In the genomic region with DNA sequence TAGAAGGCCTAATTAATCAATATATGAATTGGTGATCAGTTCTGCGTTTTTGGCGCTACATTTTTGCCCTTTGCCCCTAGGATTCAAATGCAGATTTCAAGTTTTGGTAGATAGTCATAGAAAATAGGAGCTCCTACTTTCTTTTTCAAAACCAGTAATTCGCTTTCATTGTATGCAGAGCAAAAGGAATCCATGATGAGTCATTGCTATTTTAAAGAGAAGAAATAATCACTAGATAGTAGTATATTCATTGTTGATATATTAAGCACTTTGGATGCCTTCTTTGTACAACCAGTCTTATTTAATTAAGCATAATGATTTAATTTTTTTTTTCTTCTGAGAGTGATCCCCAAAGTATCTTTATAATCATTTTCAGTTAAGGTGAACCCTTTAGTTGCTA, we compare ENCODE assay signal across 27 cellular contexts. TPM values are rescaled to one million over a fixed set of nuclear protein-coding genes. Genes with fewer than 3 reads are reported as not detected.
A peak's percentile ranks its signal among the peaks of the same experiment; 100 is the strongest.
DNase-seq lines count a peak whose midpoint lies in the region; ATAC-seq, FAIRE-seq and TF ChIP-seq lines count a peak whose summit lies in the region.
"Had no signal": no experiment of that assay in that cellular context is flagged by ENCODE, and none has a peak within 500 bp of the region (broad histone marks: within the 10 kb centered on the region; RNA-seq: fewer than 3 reads in every experiment).

No MANE protein-coding gene starts in this region.

- peaks cover 0 to 4% of the 10 kb centered on the region in 2 experiments; a peak in 2 of 4 replicates for H3K79me1 ChIP-seq in IMR-90 (ENCODE audit: low read depth in 1 of 2, low read length in 2 of 2)

- peaks cover 5% of the 10 kb centered on the region for H3K4me1 ChIP-seq in IMR-90 (ENCODE audit: control insufficient read depth, insufficient read depth, low read length)
- H3K4me1 ChIP-seq: BE2C had no signal

- no peak overlapping the region for H3K18ac ChIP-seq in IMR-90 (ENCODE audit: low read depth, low read length)

- no peak overlapping the region for H3K14ac ChIP-seq in IMR-90 (replicated peaks; ENCODE audit: low read depth, low read length)

- H2BK20ac ChIP-seq in IMR-90 (ENCODE audit: low read depth, low read length), result no peak overlapping the region

- H4K8ac ChIP-seq in IMR-90 (ENCODE audit: low read depth in 2 of 2, low read length in 2 of 2), result no peak overlapping the region

- POLR2A ChIA-PET in IMR-90 (lab: Charles Lee; ENCODE audit: unreplicated experiment), result interaction anchor here (0.5 kb wide), 1 partner anchor 666 kb away, joined by 4 read pairs; no protein-coding TSS in a partner anchor

- peak overlapping the region; percentile 80; the same call in 1 of the 2 replicates for H3K4me2 ChIP-seq in IMR-90 (ENCODE audit: low read depth, low read length)

- H2AFZ ChIP-seq in IMR-90 (replicated peaks; ENCODE audit: low read length, poor library complexity), result no peak overlapping the region

- no peaks in the 10 kb centered on the region for H3K9me3 ChIP-seq in IMR-90 (ENCODE audit: control insufficient read depth, insufficient read depth, low read length)
- H3K9me3 ChIP-seq: BE2C, MG63 had no signal

- TF ChIP-seq POLR2A in IMR-90 (IDR thresholded peaks at IDR 0.05; ENCODE audit: low read depth, low read length), result no peak

- no peak overlapping the region for H3K23ac ChIP-seq in IMR-90 (ENCODE audit: low read depth, low read length)

- intact Hi-C loops in IMR-90 (cut with micrococcal nuclease), result no loop called here

- H2AK9ac ChIP-seq in IMR-90 (replicated peaks; ENCODE audit: low read depth, low read length, poor library complexity), result no peak overlapping the region

- ATAC-seq in IMR-90 (ENCODE audit: low read depth), result peak; percentile 66
- no peak for ATAC-seq in HG03139 (IDR thresholded peaks at IDR 0.05; ENCODE audit: unreplicated experiment)
- ATAC-seq: GM12878, Panc1 had no signal

- no peaks in the 10 kb centered on the region for H3K9me1 ChIP-seq in IMR-90 (ENCODE audit: insufficient read depth, low read length)

- no peaks in the 10 kb centered on the region for H4K20me1 ChIP-seq in IMR-90 (ENCODE audit: insufficient read depth, low read length)

- no peak overlapping the region for H2BK5ac ChIP-seq in IMR-90 (ENCODE audit: low read depth, low read length, poor library complexity, severe bottlenecking)

- in situ Hi-C loops in IMR-90 (cut with MboI; ENCODE audit: low sequenced_read_pairs), result no loop called here

- TF ChIP-seq CTCF in IMR-90 (conservative IDR thresholded peaks at IDR 0.05; ENCODE audit: low read depth, low read length), result no peak
- TF ChIP-seq CTCF in bronchial epithelial cell (IDR thresholded peaks at IDR 0.05; ENCODE audit: insufficient read depth, low read length, severe bottlenecking), result no peak

- no peak overlapping the region for H3K4ac ChIP-seq in IMR-90 (ENCODE audit: low read depth, low read length)

- H3K9ac ChIP-seq in IMR-90 (ENCODE audit: low read depth, low read length), result no peak overlapping the region

- H3K27ac ChIP-seq in IMR-90 (ENCODE audit: insufficient read depth, low read length), result no peak overlapping the region
- H3K27ac ChIP-seq: HL-60, RWPE1 had no signal

- dilution Hi-C loops in IMR-90 (cut with HindIII; ENCODE audit: low sequenced_read_pairs, unreplicated experiment), result no loop called here

- no peaks in the 10 kb centered on the region for H3K36me3 ChIP-seq in IMR-90 (ENCODE audit: control insufficient read depth, insufficient read depth, low read length)
- H3K36me3 ChIP-seq in bronchial epithelial cell (ENCODE audit: control insufficient read depth, insufficient read depth, low read length), result no peaks in the 10 kb centered on the region
- H3K36me3 ChIP-seq: BE2C, MG63 had no signal

- no peak overlapping the region for H2BK15ac ChIP-seq in IMR-90 (ENCODE audit: low read depth, low read length)

- H3K56ac ChIP-seq in IMR-90 (ENCODE audit: extremely low read depth, insufficient read depth, low read length), result no peak overlapping the region

- no CpG with 5 or more reads among the region's 3 CpGs for WGBS in IMR-90 (ENCODE audit: extremely low coverage in 2 of 2, insufficient read length in 1 of 2), 2 experiments

- no peak overlapping the region for H3K4me3 ChIP-seq in IMR-90 (ENCODE audit: insufficient read depth, low read depth, low read length)
- H3K4me3 ChIP-seq in bronchial epithelial cell (ENCODE audit: low read depth, low read length), result no peak overlapping the region
- H3K4me3 ChIP-seq: GM12878, MG63 had no signal

- DNase-seq in DMS53 treated with DMSO at 0.1 percent for 48 hours (lab: John Stamatoyannopoulos, UW; ENCODE audit: unreplicated experiment) (peak; percentile 11), IMR-90 (peak; percentile 59), bronchial epithelial cell (ENCODE audit: low read depth) (peak; percentile 6), hepatic stellate cell (ENCODE audit: low spot score) (peak; percentile 3), NCI-H510A (lab: John Stamatoyannopoulos, UW) (no peak), LoVo (ENCODE audit: low spot score) (no peak)
- DNase-seq in stimulated activated CD4-positive, alpha-beta T cell treated with anti-CD3 and anti-CD28 coated beads, Interleukin-12 subunit alpha, Interleukin-12 subunit beta, amount 100 ng/mL, for 4 hours, result no peak
- DNase-seq: 8988T; ACHN; BE2C; CD8-positive, alpha-beta memory T cell; GDM1; HCEC 1CT; KBM-7; MG63; NCI-H1105 treated with DMSO at 0.1 percent for 48 hours; NCI-H146; NCI-H1930; NCI-H2107; NCI-H526; SHP77 had no signal

- BruUV-seq in IMR-90 (replicated peaks; lab: Mats Ljungman, UMichigan), result no TSS peak

- H2AK5ac ChIP-seq in IMR-90 (ENCODE audit: low read depth, low read length), result no peak overlapping the region

- H3K27me3 ChIP-seq in IMR-90 (ENCODE audit: control insufficient read depth, insufficient read depth, low read length) (no peaks in the 10 kb centered on the region), bronchial epithelial cell (ENCODE audit: control insufficient read depth, insufficient read depth, low read length) (no peaks in the 10 kb centered on the region)
- H3K27me3 ChIP-seq: BE2C, MG63 had no signal

- no peak overlapping the region for H2BK120ac ChIP-seq in IMR-90 (ENCODE audit: low read depth, low read length)

- no peak overlapping the region for H4K5ac ChIP-seq in IMR-90 (ENCODE audit: low read depth, low read length)

- no peak for TF ChIP-seq RAD21 in IMR-90 (IDR thresholded peaks at IDR 0.05; ENCODE audit: low read length)

- no peak overlapping the region for H4K91ac ChIP-seq in IMR-90 (ENCODE audit: insufficient read depth, low read depth, low read length)

- FAIRE-seq in bronchial epithelial cell (lab: Jason Lieb, UNC), result no peak
- FAIRE-seq: H1 had no signal

- CTCF ChIA-PET in IMR-90 (lab: Yijun Ruan, JAX), result no interaction called here

TF ChIP-seq in IMR-90, 13 proteins besides CTCF, POLR2A, EP300 and RAD21:
- TF ChIP-seq MAZ (IDR thresholded peaks at IDR 0.05; ENCODE audit: borderline replicate concordance, low read depth, low read length) (no peak), FOS (IDR thresholded peaks at IDR 0.05; ENCODE audit: low read depth, low read length) (peak; percentile 51; the same call in 1 of the 2 replicates), NFE2L2 (IDR thresholded peaks at IDR 0.05; ENCODE audit: low read depth, low read length) (no peak), MXI1 (IDR thresholded peaks at IDR 0.05; ENCODE audit: borderline replicate concordance, low read depth, low read length) (no peak), RCOR1 (IDR thresholded peaks at IDR 0.05; ENCODE audit: insufficient replicate concordance, low read length) (no peak), MAFK (IDR thresholded peaks at IDR 0.05; ENCODE audit: low read depth, low read length) (no peak)

RNA-seq across cellular contexts. Expression of a gene that starts 50.3 kb away (rescaled TPM):
- total RNA-seq in IMR-90 (2012; rRNA removed), result 18.6 and 22.5 TPM in 2 replicates
- 5.4 and 7.2 TPM in 2 replicates for polyA plus RNA-seq in IMR-90 (2012; rRNA removed)
- 1.7 and 3.9 TPM in 2 replicates for polyA plus RNA-seq in IMR-90 (2012; cell fraction: cytosol; rRNA removed)
- polyA plus RNA-seq in IMR-90 (2012; cell fraction: nucleus; rRNA removed; ENCODE audit: low replicate concordance), result 0.94 and 2.2 TPM in 2 replicates
- total RNA-seq in bronchial epithelial cell, result 11.3 and 13.3 TPM in 2 replicates

Comparison
In these comparisons a context has a peak if more than half of its experiments do, and no peak if none do; other contexts are left out.
1. DNase-seq: peak in DMS53 treated with DMSO at 0.1 percent for 48 hours (single experiment), IMR-90 (single experiment), bronchial epithelial cell (single experiment) and hepatic stellate cell (single experiment); none in NCI-H510A (single experiment), LoVo (single experiment) and stimulated activated CD4-positive, alpha-beta T cell treated with anti-CD3 and anti-CD28 coated beads, Interleukin-12 subunit alpha, Interleukin-12 subunit beta, amount 100 ng/mL, for 4 hours (single experiment).